20 cellular contexts compared by ENCODE assay signal in the genomic region with DNA sequence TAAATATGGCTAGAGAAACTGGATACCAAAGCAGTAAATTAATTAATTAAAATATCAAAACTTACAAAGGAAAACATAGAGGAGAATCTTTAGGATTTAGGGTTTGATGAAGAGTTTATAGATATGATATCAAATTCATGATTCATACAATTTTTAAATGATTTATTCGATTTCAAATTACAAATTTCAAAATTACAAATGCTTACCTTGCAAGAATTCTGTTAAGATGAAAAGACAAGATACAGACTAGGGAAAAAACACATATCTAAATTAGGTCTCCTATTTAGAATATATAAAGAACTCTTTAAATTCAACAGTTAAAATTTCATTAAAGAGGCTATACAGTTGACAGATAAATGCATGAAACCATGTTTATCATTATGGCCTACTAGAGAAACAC.
A peak's percentile ranks its signal among the peaks of the same experiment; 100 is the strongest.
DNase-seq lines count a peak whose midpoint lies in the region; ATAC-seq, FAIRE-seq and TF ChIP-seq lines count a peak whose summit lies in the region.
"Had no signal": no experiment of that assay in that cellular context is flagged by ENCODE, and none has a peak within 500 bp of the region (broad histone marks: within the 10 kb centered on the region; RNA-seq: fewer than 3 reads in every experiment).

No MANE protein-coding gene starts in this region.

- no peak overlapping the region for H3K27ac ChIP-seq in HepG2 (ENCODE audit: extremely low read length, insufficient read depth, low read length)
- no peak overlapping the region for H3K27ac ChIP-seq in right lobe of liver
- no peak overlapping the region for H3K27ac ChIP-seq in IMR-90 (ENCODE audit: insufficient read depth, low read length)
- no peak overlapping the region for H3K27ac ChIP-seq in kidney (ENCODE audit: low read depth in 2 of 2, low read length in 2 of 2)
- H3K27ac ChIP-seq: 22Rv1; BLaER1 treated with 17β-estradiol and CSF1 and Interleukin-3, amounts not matched to agents 10 nM and 100 nM; C4-2B had no signal

- no peak for ATAC-seq in HepG2
- no peak for ATAC-seq in right lobe of liver
- no peak for ATAC-seq in IMR-90 (ENCODE audit: low read depth)
- no peak for ATAC-seq in activated CD4-positive, alpha-beta T cell treated with anti-CD3 and anti-CD28 coated beads for 36 hours
- ATAC-seq: CD8-positive, alpha-beta T cell had no signal

- H4K5ac ChIP-seq in IMR-90 (ENCODE audit: low read depth, low read length) = no peak overlapping the region

- no peak for TF ChIP-seq POLR2A in HepG2 (IDR thresholded peaks at IDR 0.05; ENCODE audit: insufficient read depth in 1 of 2, low read depth in 2 of 2, low read length in 2 of 2)
- no peak for TF ChIP-seq POLR2A in right lobe of liver (IDR thresholded peaks at IDR 0.05)
- TF ChIP-seq POLR2A in IMR-90 (IDR thresholded peaks at IDR 0.05; ENCODE audit: low read depth, low read length) = no peak

- CTCF ChIA-PET in HepG2 (lab: Yijun Ruan, JAX; ENCODE audit: low intra/inter-chr PET ratio, low total read pairs) = no interaction called here
- CTCF ChIA-PET in IMR-90 (lab: Yijun Ruan, JAX) = no interaction called here
- CTCF ChIA-PET in activated CD4-positive, alpha-beta T cell treated with anti-CD3 and anti-CD28 coated beads for 36 hours (lab: Charles Lee) = no interaction called here

- no peak overlapping the region for H2AK5ac ChIP-seq in IMR-90 (ENCODE audit: low read depth, low read length)

- no peak for TF ChIP-seq CTCF in HepG2 (CRISPR knock-in tag; IDR thresholded peaks at IDR 0.05)
- TF ChIP-seq CTCF in right lobe of liver (IDR thresholded peaks at IDR 0.05) = no peak
- no peak for TF ChIP-seq CTCF in IMR-90 (conservative IDR thresholded peaks at IDR 0.05; ENCODE audit: low read depth, low read length)
- no peak for TF ChIP-seq CTCF in kidney (IDR thresholded peaks at IDR 0.05; ENCODE audit: borderline replicate concordance, extremely low read depth, insufficient read depth)

- no peak overlapping the region for H4K91ac ChIP-seq in IMR-90 (ENCODE audit: insufficient read depth, low read depth, low read length)

- H3K36me3 Mint-ChIP-seq in activated CD4-positive, alpha-beta T cell treated with anti-CD3 and anti-CD28 coated beads for 36 hours (ENCODE audit: low read depth) = no peaks in the 10 kb centered on the region
- H3K36me3 Mint-ChIP-seq in activated CD4-positive, alpha-beta T cell treated with anti-CD3 and anti-CD28 coated beads, Interleukin-2, amount 10 ng/mL, durations not matched to agents 24 days and 14 days (ENCODE audit: low read depth) = no peaks in the 10 kb centered on the region
- H3K36me3 Mint-ChIP-seq: CD8-positive, alpha-beta T cell had no signal

- FAIRE-seq in HepG2 (lab: Jason Lieb, UNC) = no peak
- peak; percentile 11 for FAIRE-seq in kidney (lab: Jason Lieb, UNC)
- FAIRE-seq: D721Med, GM12891, GM19239 had no signal

- H3K4me2 ChIP-seq in HepG2 (ENCODE audit: low read depth, low read length) (no peak overlapping the region), IMR-90 (ENCODE audit: low read depth, low read length) (no peak overlapping the region)
- H3K4me2 ChIP-seq: BLaER1 treated with 17β-estradiol and CSF1 and Interleukin-3, amounts not matched to agents 10 nM and 100 nM had no signal

- H3K27me3 ChIP-seq in HepG2 (ENCODE audit: control insufficient read depth in 1 of 2, insufficient read depth in 2 of 2, low read length in 2 of 2) = no peaks in the 10 kb centered on the region; a peak in 1 of 5 replicates
- no peaks in the 10 kb centered on the region for H3K27me3 ChIP-seq in right lobe of liver
- H3K27me3 ChIP-seq in IMR-90 (ENCODE audit: control insufficient read depth, insufficient read depth, low read length) = no peaks in the 10 kb centered on the region
- H3K27me3 ChIP-seq: BLaER1 treated with 17β-estradiol and CSF1 and Interleukin-3, amounts not matched to agents 10 nM and 100 nM had no signal

- no peaks in the 10 kb centered on the region for H3K9me3 Mint-ChIP-seq in activated CD4-positive, alpha-beta T cell treated with anti-CD3 and anti-CD28 coated beads for 36 hours (ENCODE audit: low read depth)
- H3K9me3 Mint-ChIP-seq in activated CD4-positive, alpha-beta T cell treated with anti-CD3 and anti-CD28 coated beads, Interleukin-2, amount 10 ng/mL, durations not matched to agents 24 days and 14 days = no peaks in the 10 kb centered on the region

- H3K79me1 ChIP-seq in IMR-90 (ENCODE audit: low read depth in 1 of 2, low read length in 2 of 2) = no peaks in the 10 kb centered on the region

- H3K4me1 Mint-ChIP-seq in activated CD4-positive, alpha-beta T cell treated with anti-CD3 and anti-CD28 coated beads for 36 hours = no peaks in the 10 kb centered on the region
- H3K4me1 Mint-ChIP-seq in activated CD4-positive, alpha-beta T cell treated with anti-CD3 and anti-CD28 coated beads, Interleukin-2, amount 10 ng/mL, durations not matched to agents 24 days and 14 days = no peaks in the 10 kb centered on the region
- H3K4me1 Mint-ChIP-seq: B cell had no signal

- H3K18ac ChIP-seq in IMR-90 (ENCODE audit: low read depth, low read length) = no peak overlapping the region

- DNase-seq in HepG2 (ENCODE audit: low spot score) (no peak), right lobe of liver (no peak), IMR-90 (no peak), kidney (no peak)
- no peak for DNase-seq in activated CD4-positive, alpha-beta T cell treated with anti-CD3 and anti-CD28 coated beads for 36 hours
- no peak for DNase-seq in activated CD4-positive, alpha-beta T cell treated with anti-CD3 and anti-CD28 coated beads, Interleukin-2, amount 10 ng/mL, durations not matched to agents 24 days and 14 days
- DNase-seq: AML-193; Caco-2; Calu3; CD4-positive, alpha-beta T cell; CD8-positive, alpha-beta T cell; DMS79 treated with DMSO at 0.1 percent for 48 hours; GF-D8 had no signal

- H2AK9ac ChIP-seq in IMR-90 (replicated peaks; ENCODE audit: low read depth, low read length, poor library complexity) = no peak overlapping the region

- dilution Hi-C loops in IMR-90 (cut with HindIII; ENCODE audit: low sequenced_read_pairs, unreplicated experiment) = no loop called here

- no peak overlapping the region for H3K14ac ChIP-seq in IMR-90 (replicated peaks; ENCODE audit: low read depth, low read length)

- no TSS peak for BruUV-seq in HepG2 (replicated peaks; lab: Mats Ljungman, UMichigan)
- BruUV-seq in IMR-90 (replicated peaks; lab: Mats Ljungman, UMichigan) = no TSS peak

- H2BK120ac ChIP-seq in IMR-90 (ENCODE audit: low read depth, low read length) = no peak overlapping the region

- H4K20me1 ChIP-seq in HepG2 (ENCODE audit: insufficient read depth, low read length) (no peaks in the 10 kb centered on the region), IMR-90 (ENCODE audit: insufficient read depth, low read length) (no peaks in the 10 kb centered on the region)
- H4K20me1 ChIP-seq: BLaER1 treated with 17β-estradiol and CSF1 and Interleukin-3, amounts not matched to agents 10 nM and 100 nM had no signal

- no peak overlapping the region for H3K4me3 Mint-ChIP-seq in activated CD4-positive, alpha-beta T cell treated with anti-CD3 and anti-CD28 coated beads for 36 hours
- no peak overlapping the region for H3K4me3 Mint-ChIP-seq in activated CD4-positive, alpha-beta T cell treated with anti-CD3 and anti-CD28 coated beads, Interleukin-2, amount 10 ng/mL, durations not matched to agents 24 days and 14 days
- H3K4me3 Mint-ChIP-seq: B cell; CD4-positive, alpha-beta T cell; CD8-positive, alpha-beta T cell had no signal

- H3K4me1 ChIP-seq in HepG2 (ENCODE audit: insufficient read depth, low read length) = no peaks in the 10 kb centered on the region
- no peaks in the 10 kb centered on the region for H3K4me1 ChIP-seq in right lobe of liver
- H3K4me1 ChIP-seq in IMR-90 (ENCODE audit: control insufficient read depth, insufficient read depth, low read length) = no peaks in the 10 kb centered on the region
- H3K4me1 ChIP-seq in kidney (ENCODE audit: control insufficient read depth in 1 of 2, insufficient read depth in 1 of 2, low read depth in 1 of 2, low read length in 2 of 2) = no peaks in the 10 kb centered on the region
- H3K4me1 ChIP-seq: BLaER1 treated with 17β-estradiol and CSF1 and Interleukin-3, amounts not matched to agents 10 nM and 100 nM; Caco-2 had no signal

- intact Hi-C loops in HepG2 (cut with micrococcal nuclease; ENCODE audit: unreplicated experiment) = no loop called here
- intact Hi-C loops in right lobe of liver (cut with DNase I) = no loop called here
- intact Hi-C loops in IMR-90 (cut with micrococcal nuclease) = no loop called here
- intact Hi-C loops in kidney (cut with DNase I) = no loop called here
- intact Hi-C loops in activated CD4-positive, alpha-beta T cell treated with anti-CD3 and anti-CD28 coated beads for 36 hours (cut with DNase I, micrococcal nuclease) = no loop called here
- intact Hi-C loops in activated CD4-positive, alpha-beta T cell treated with anti-CD3 and anti-CD28 coated beads, Interleukin-2, amount 10 ng/mL, durations not matched to agents 24 days and 14 days (cut with micrococcal nuclease) = no loop called here

- WGBS in HepG2 (ENCODE audit: low lambda C conversion rate) = 0% methylated on average over 1 of the region's 1 CpG
- WGBS in right lobe of liver (ENCODE audit: insufficient coverage, low coverage, low lambda C conversion rate, missing lambda C conversion rate) = 29% methylated on average over 1 of the region's 1 CpG
- WGBS in IMR-90 (ENCODE audit: extremely low coverage in 2 of 2, insufficient read length in 1 of 2), 2 experiments = no CpG with 5 or more reads among the region's 1 CpG

- H3K4me3 ChIP-seq in HepG2 (replicated peaks in 1 of 3; ENCODE audit: insufficient read depth in 1 of 3, low read depth in 2 of 3, low read length in 3 of 3) (no peak overlapping the region), right lobe of liver (no peak overlapping the region), IMR-90 (ENCODE audit: insufficient read depth, low read depth, low read length) (no peak overlapping the region), kidney (ENCODE audit: low read length in 2 of 2) (no peak overlapping the region)
- H3K4me3 ChIP-seq: BLaER1 treated with 17β-estradiol and CSF1 and Interleukin-3, amounts not matched to agents 10 nM and 100 nM had no signal

- H3K27ac Mint-ChIP-seq in activated CD4-positive, alpha-beta T cell treated with anti-CD3 and anti-CD28 coated beads for 36 hours = no peak overlapping the region
- no peak overlapping the region for H3K27ac Mint-ChIP-seq in activated CD4-positive, alpha-beta T cell treated with anti-CD3 and anti-CD28 coated beads, Interleukin-2, amount 10 ng/mL, durations not matched to agents 24 days and 14 days
- H3K27ac Mint-ChIP-seq: B cell; CD4-positive, alpha-beta T cell; CD8-positive, alpha-beta T cell had no signal

- H3K4ac ChIP-seq in IMR-90 (ENCODE audit: low read depth, low read length) = no peak overlapping the region

- H3K9me3 ChIP-seq in HepG2 (ENCODE audit: low read length) (no peaks in the 10 kb centered on the region), right lobe of liver (no peaks in the 10 kb centered on the region), IMR-90 (ENCODE audit: control insufficient read depth, insufficient read depth, low read length) (no peaks in the 10 kb centered on the region), kidney (ENCODE audit: control insufficient read depth in 1 of 2, low read length in 2 of 2) (no peaks in the 10 kb centered on the region)
- H3K9me3 ChIP-seq: BLaER1 treated with 17β-estradiol and CSF1 and Interleukin-3, amounts not matched to agents 10 nM and 100 nM; Caco-2 had no signal

- no peak overlapping the region for H2BK5ac ChIP-seq in IMR-90 (ENCODE audit: low read depth, low read length, poor library complexity, severe bottlenecking)

- no peaks in the 10 kb centered on the region for H3K27me3 Mint-ChIP-seq in activated CD4-positive, alpha-beta T cell treated with anti-CD3 and anti-CD28 coated beads for 36 hours
- no peaks in the 10 kb centered on the region for H3K27me3 Mint-ChIP-seq in activated CD4-positive, alpha-beta T cell treated with anti-CD3 and anti-CD28 coated beads, Interleukin-2, amount 10 ng/mL, durations not matched to agents 24 days and 14 days
- H3K27me3 Mint-ChIP-seq: B cell; CD4-positive, alpha-beta T cell had no signal

- in situ Hi-C loops in HepG2 (cut with HindIII; ENCODE audit: extremely low pct_ligation_motif_present, low pct_unique_long_range_greater_than_20kb) = no loop called here
- in situ Hi-C loops in IMR-90 (cut with MboI; ENCODE audit: low sequenced_read_pairs) = no loop called here

- POLR2A ChIA-PET in HepG2 (lab: Yijun Ruan, JAX) (no interaction called here), IMR-90 (lab: Charles Lee; ENCODE audit: unreplicated experiment) (no interaction called here)
- POLR2A ChIA-PET in activated CD4-positive, alpha-beta T cell treated with anti-CD3 and anti-CD28 coated beads for 36 hours (lab: Charles Lee) = no interaction called here

- no peak overlapping the region for H2BK15ac ChIP-seq in IMR-90 (ENCODE audit: low read depth, low read length)

- H3K9me1 ChIP-seq in IMR-90 (ENCODE audit: insufficient read depth, low read length) = no peaks in the 10 kb centered on the region

- no peak overlapping the region for H3K56ac ChIP-seq in IMR-90 (ENCODE audit: extremely low read depth, insufficient read depth, low read length)

- TF ChIP-seq EP300 in HepG2 (IDR thresholded peaks at IDR 0.05; ENCODE audit: low read depth in 2 of 2, low read length in 2 of 2) = no peak
- TF ChIP-seq EP300 in HepG2 (CRISPR knock-in tag; IDR thresholded peaks at IDR 0.05; ENCODE audit: borderline replicate concordance) = no peak

- H3K23ac ChIP-seq in IMR-90 (ENCODE audit: low read depth, low read length) = no peak overlapping the region

- no peak overlapping the region for H3K9ac ChIP-seq in HepG2 (ENCODE audit: insufficient read depth, low read depth, low read length)
- H3K9ac ChIP-seq in IMR-90 (ENCODE audit: low read depth, low read length) = no peak overlapping the region
- no peak overlapping the region for H3K9ac ChIP-seq in kidney (ENCODE audit: low read length in 2 of 2)
- H3K9ac ChIP-seq: BLaER1 treated with 17β-estradiol and CSF1 and Interleukin-3, amounts not matched to agents 10 nM and 100 nM had no signal

- H3K79me2 ChIP-seq in HepG2 (ENCODE audit: insufficient read depth, low read length) = no peaks in the 10 kb centered on the region

- TF ChIP-seq RAD21 in HepG2 (CRISPR knock-in tag; IDR thresholded peaks at IDR 0.05) (no peak), IMR-90 (IDR thresholded peaks at IDR 0.05; ENCODE audit: low read length) (no peak)

- no peak overlapping the region for H2AFZ ChIP-seq in HepG2 (ENCODE audit: low read length)
- H2AFZ ChIP-seq in IMR-90 (replicated peaks; ENCODE audit: low read length, poor library complexity) = no peak overlapping the region

- H4K8ac ChIP-seq in IMR-90 (ENCODE audit: low read depth in 2 of 2, low read length in 2 of 2) = no peak overlapping the region

- H2BK20ac ChIP-seq in IMR-90 (ENCODE audit: low read depth, low read length) = no peak overlapping the region

- H3K36me3 ChIP-seq in HepG2 (replicated peaks in 1 of 2; ENCODE audit: control insufficient read depth in 1 of 2, insufficient read depth in 2 of 2, low read length in 2 of 2) = no peaks in the 10 kb centered on the region
- no peaks in the 10 kb centered on the region for H3K36me3 ChIP-seq in right lobe of liver
- no peaks in the 10 kb centered on the region for H3K36me3 ChIP-seq in IMR-90 (ENCODE audit: control insufficient read depth, insufficient read depth, low read length)
- H3K36me3 ChIP-seq in kidney (ENCODE audit: control insufficient read depth in 1 of 2, insufficient read depth in 2 of 2, low read length in 2 of 2) = no peaks in the 10 kb centered on the region
- H3K36me3 ChIP-seq: BLaER1 treated with 17β-estradiol and CSF1 and Interleukin-3, amounts not matched to agents 10 nM and 100 nM had no signal
